9 cellular contexts compared by ENCODE assay signal in genomic region chr6:33213989-33214335, GRCh38. TPM values are rescaled to one million over a fixed set of nuclear protein-coding genes. Genes with fewer than 3 reads are reported as not detected.
DNase-seq lines count a peak whose midpoint lies in the region; TF ChIP-seq lines count a peak whose summit lies in the region.
"Had no signal": no experiment of that assay in that cellular context is flagged by ENCODE, and none has a peak within 500 bp of the region (broad histone marks: within the 10 kb centered on the region; RNA-seq: fewer than 3 reads in every experiment).

No MANE protein-coding gene starts in this region.

- POLR2A ChIA-PET in RWPE1 (lab: Yijun Ruan, JAX; ENCODE audit: low non-redundant PET) = no interaction called here

- H3K9me3 Mint-ChIP-seq in nephron = no peaks in the 10 kb centered on the region
- H3K9me3 Mint-ChIP-seq in activated T-helper 1 cell treated with anti-CD3 and anti-CD28 coated beads, Interleukin-12 subunit alpha, Interleukin-12 subunit beta, Interleukin-2, Interleukin-4 antibody, amounts not matched to agents 30 ng/mL and 10 ng/mL and 1 ng/mL, durations not matched to agents 14 hours and 24 hours and 36 hours = no peaks in the 10 kb centered on the region

- TF ChIP-seq CTCF in AG10803 (conservative IDR thresholded peaks at IDR 0.05; ENCODE audit: low read length) (no peak), RWPE1 (conservative IDR thresholded peaks at IDR 0.05; ENCODE audit: low read depth) (no peak), epithelial cell of proximal tubule (conservative IDR thresholded peaks at IDR 0.05; ENCODE audit: low read depth, low read length) (no peak), nephron (IDR thresholded peaks at IDR 0.05; ENCODE audit: unreplicated experiment in 3 of 3) (no peak)

- peaks cover 9% of the 10 kb centered on the region for H3K27me3 Mint-ChIP-seq in nephron (ENCODE audit: low read depth)
- peaks cover 40% of the 10 kb centered on the region for H3K27me3 Mint-ChIP-seq in activated T-helper 1 cell treated with anti-CD3 and anti-CD28 coated beads, Interleukin-12 subunit alpha, Interleukin-12 subunit beta, Interleukin-2, Interleukin-4 antibody, amounts not matched to agents 30 ng/mL and 10 ng/mL and 1 ng/mL, durations not matched to agents 14 hours and 24 hours and 36 hours (ENCODE audit: insufficient read depth)

- intact Hi-C loops in activated T-helper 1 cell treated with anti-CD3 and anti-CD28 coated beads, Interleukin-12 subunit alpha, Interleukin-12 subunit beta, Interleukin-2, Interleukin-4 antibody, amounts not matched to agents 30 ng/mL and 10 ng/mL and 1 ng/mL, durations not matched to agents 14 hours and 24 hours and 36 hours (cut with micrococcal nuclease) = no loop called here

- peak overlapping the region; percentile 39; the same call in 1 of the 2 replicates for H3K27ac ChIP-seq in RWPE1

- H3K4me3 ChIP-seq in AG10803 (ENCODE audit: low read length) (peak overlapping the region; percentile 68), epithelial cell of proximal tubule (ENCODE audit: low read depth, low read length) (peak overlapping the region; percentile 54)

- H3K27ac Mint-ChIP-seq in nephron = peak overlapping the region in 2 of 3 experiments; percentile 63 to 83
- no peak overlapping the region for H3K27ac Mint-ChIP-seq in activated T-helper 1 cell treated with anti-CD3 and anti-CD28 coated beads, Interleukin-12 subunit alpha, Interleukin-12 subunit beta, Interleukin-2, Interleukin-4 antibody, amounts not matched to agents 30 ng/mL and 10 ng/mL and 1 ng/mL, durations not matched to agents 14 hours and 24 hours and 36 hours

- peaks cover 21% of the 10 kb centered on the region for H3K36me3 Mint-ChIP-seq in nephron (ENCODE audit: low read depth)
- H3K36me3 Mint-ChIP-seq in activated T-helper 1 cell treated with anti-CD3 and anti-CD28 coated beads, Interleukin-12 subunit alpha, Interleukin-12 subunit beta, Interleukin-2, Interleukin-4 antibody, amounts not matched to agents 30 ng/mL and 10 ng/mL and 1 ng/mL, durations not matched to agents 14 hours and 24 hours and 36 hours (ENCODE audit: low read depth) = peaks cover 24% of the 10 kb centered on the region

- DNase-seq in AG10803 (ENCODE audit: low read depth) (no peak), RWPE1 (ENCODE audit: low spot score) (no peak), epithelial cell of proximal tubule (ENCODE audit: low read depth) (no peak), NK-92 (lab: John Stamatoyannopoulos, UW; ENCODE audit: unreplicated experiment) (no peak), foreskin melanocyte (no peak), iPS-NIHi7 (ENCODE audit: extremely low spot score) (no peak)
- DNase-seq in activated T-helper 1 cell treated with anti-CD3 and anti-CD28 coated beads, Interleukin-12 subunit alpha, Interleukin-12 subunit beta, Interleukin-2, Interleukin-4 antibody, amounts not matched to agents 30 ng/mL and 10 ng/mL and 1 ng/mL, durations not matched to agents 14 hours and 24 hours and 36 hours (ENCODE audit: low spot score) = no peak
- DNase-seq: SHP77 treated with DMSO at 0.1 percent for 48 hours had no signal

- CTCF ChIA-PET in RWPE1 (lab: Yijun Ruan, JAX) = no interaction called here

- H3K4me1 Mint-ChIP-seq in nephron = peaks cover 25% of the 10 kb centered on the region
- peaks cover 30% of the 10 kb centered on the region for H3K4me1 Mint-ChIP-seq in activated T-helper 1 cell treated with anti-CD3 and anti-CD28 coated beads, Interleukin-12 subunit alpha, Interleukin-12 subunit beta, Interleukin-2, Interleukin-4 antibody, amounts not matched to agents 30 ng/mL and 10 ng/mL and 1 ng/mL, durations not matched to agents 14 hours and 24 hours and 36 hours (ENCODE audit: low read depth)

- H3K4me3 Mint-ChIP-seq in nephron = peak overlapping the region; percentile 90 to 95 (median 94)
- no peak overlapping the region for H3K4me3 Mint-ChIP-seq in activated T-helper 1 cell treated with anti-CD3 and anti-CD28 coated beads, Interleukin-12 subunit alpha, Interleukin-12 subunit beta, Interleukin-2, Interleukin-4 antibody, amounts not matched to agents 30 ng/mL and 10 ng/mL and 1 ng/mL, durations not matched to agents 14 hours and 24 hours and 36 hours

RNA-seq across cellular contexts. Expression of gene RING1, which starts 5.7 kb away (rescaled TPM):
- 11.3 and 17.2 TPM in 2 replicates for total RNA-seq in epithelial cell of proximal tubule
- 50.7 and 53.4 TPM in 2 replicates for total RNA-seq in activated T-helper 1 cell treated with anti-CD3 and anti-CD28 coated beads, Interleukin-12 subunit alpha, Interleukin-12 subunit beta, Interleukin-2, Interleukin-4 antibody, amounts not matched to agents 30 ng/mL and 10 ng/mL and 1 ng/mL, durations not matched to agents 14 hours and 24 hours and 36 hours

RNA-seq across cellular contexts. Expression of gene HSD17B8, which starts 9.5 kb away (rescaled TPM):
- total RNA-seq in epithelial cell of proximal tubule = 16.3 and 16.9 TPM in 2 replicates
- 14.8 and 15.2 TPM in 2 replicates for total RNA-seq in activated T-helper 1 cell treated with anti-CD3 and anti-CD28 coated beads, Interleukin-12 subunit alpha, Interleukin-12 subunit beta, Interleukin-2, Interleukin-4 antibody, amounts not matched to agents 30 ng/mL and 10 ng/mL and 1 ng/mL, durations not matched to agents 14 hours and 24 hours and 36 hours

RNA-seq across cellular contexts. Expression of gene SLC39A7, which starts 13.3 kb away (rescaled TPM):
- total RNA-seq in epithelial cell of proximal tubule = 70.8 and 97.8 TPM in 2 replicates
- 67.1 and 68.8 TPM in 2 replicates for total RNA-seq in activated T-helper 1 cell treated with anti-CD3 and anti-CD28 coated beads, Interleukin-12 subunit alpha, Interleukin-12 subunit beta, Interleukin-2, Interleukin-4 antibody, amounts not matched to agents 30 ng/mL and 10 ng/mL and 1 ng/mL, durations not matched to agents 14 hours and 24 hours and 36 hours

RNA-seq across cellular contexts. Expression of gene RXRB, which starts 13.5 kb away (rescaled TPM):
- total RNA-seq in epithelial cell of proximal tubule = 15.0 and 15.1 TPM in 2 replicates
- 46.6 and 47.4 TPM in 2 replicates for total RNA-seq in activated T-helper 1 cell treated with anti-CD3 and anti-CD28 coated beads, Interleukin-12 subunit alpha, Interleukin-12 subunit beta, Interleukin-2, Interleukin-4 antibody, amounts not matched to agents 30 ng/mL and 10 ng/mL and 1 ng/mL, durations not matched to agents 14 hours and 24 hours and 36 hours

RNA-seq across cellular contexts. Expression of gene COL11A2, which starts 21.7 kb away (rescaled TPM):
- total RNA-seq in epithelial cell of proximal tubule = 0.06 and 0.07 TPM in 2 replicates
- total RNA-seq in activated T-helper 1 cell treated with anti-CD3 and anti-CD28 coated beads, Interleukin-12 subunit alpha, Interleukin-12 subunit beta, Interleukin-2, Interleukin-4 antibody, amounts not matched to agents 30 ng/mL and 10 ng/mL and 1 ng/mL, durations not matched to agents 14 hours and 24 hours and 36 hours = 0.61 and 0.65 TPM in 2 replicates
